ENCODE assay signal across 11 cellular contexts in the genomic region with DNA sequence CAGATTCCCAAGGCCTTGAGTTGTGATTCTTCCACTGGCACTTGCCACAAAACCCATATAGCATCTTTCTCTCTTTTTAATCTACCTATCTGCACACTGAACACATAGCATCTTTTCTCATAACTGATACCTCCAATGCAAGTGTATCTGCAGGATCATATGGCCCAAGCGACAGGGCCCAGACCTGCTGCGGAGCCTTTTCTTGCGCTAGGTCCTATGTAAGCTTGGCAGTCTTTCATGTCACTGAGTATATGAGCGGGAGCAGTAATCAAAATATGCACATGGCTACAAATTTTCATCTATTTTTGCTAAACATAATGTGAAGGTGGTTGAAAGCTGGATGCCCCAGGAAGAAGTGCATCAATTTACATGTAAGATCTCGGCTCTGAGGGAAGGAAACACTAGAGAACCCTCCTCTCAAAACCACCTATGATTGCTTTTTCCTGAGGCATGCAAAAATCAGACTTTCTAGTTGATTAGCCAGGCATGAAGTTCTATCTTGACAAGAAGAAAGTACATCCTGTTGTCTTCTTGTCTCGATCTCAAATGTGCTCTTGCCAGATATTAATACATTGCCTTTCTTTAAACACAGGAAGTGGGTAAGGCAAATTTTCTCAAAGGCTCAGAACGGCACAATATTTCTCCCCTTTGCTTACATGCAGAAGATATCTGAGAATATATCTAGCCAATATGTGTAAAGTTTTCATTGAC. TPM values are rescaled to one million over a fixed set of nuclear protein-coding genes. Genes with fewer than 3 reads are reported as not detected.
DNase-seq lines count a peak whose midpoint lies in the region; ATAC-seq, FAIRE-seq and TF ChIP-seq lines count a peak whose summit lies in the region.
"Had no signal": no experiment of that assay in that cellular context is flagged by ENCODE, and none has a peak within 500 bp of the region (broad histone marks: within the 10 kb centered on the region; RNA-seq: fewer than 3 reads in every experiment).

No MANE protein-coding gene starts in this region.

- intact Hi-C loops in mammary epithelial cell (cut with micrococcal nuclease) = no loop called here

- no peaks in the 10 kb centered on the region for H3K36me3 Mint-ChIP-seq in WTC11

- no peaks in the 10 kb centered on the region for H3K27me3 ChIP-seq in mammary epithelial cell (ENCODE audit: insufficient read depth, low read length)

- 80% methylated on average over 7 of the region's 7 CpGs for WGBS in mammary epithelial cell (ENCODE audit: low coverage, missing lambda C conversion rate)

- H3K27ac ChIP-seq in mammary epithelial cell (ENCODE audit: insufficient read depth, low read depth, low read length) = no peak overlapping the region

- POLR2A ChIA-PET in WTC11 (lab: Charles Lee) = no interaction called here

- no peak overlapping the region for H3K9ac ChIP-seq in mammary epithelial cell (ENCODE audit: insufficient read depth, low read length)

- no peaks in the 10 kb centered on the region for H3K9me3 ChIP-seq in mammary epithelial cell (replicated peaks; ENCODE audit: insufficient read depth, low read length)

- H3K36me3 ChIP-seq in mammary epithelial cell (ENCODE audit: insufficient read depth, low read length) = no peaks in the 10 kb centered on the region

- in situ Hi-C loops in mammary epithelial cell (cut with MboI; ENCODE audit: low sequenced_read_pairs in 2 of 2) = no loop called here

- no peaks in the 10 kb centered on the region for H3K4me1 ChIP-seq in mammary epithelial cell (ENCODE audit: insufficient read depth, low read length)

- dilution Hi-C loops in mammary epithelial cell (cut with HindIII; ENCODE audit: low sequenced_read_pairs) = loop anchor here (5.0 kb wide), 1 partner anchor 97 kb away; no protein-coding TSS in a partner anchor

- no peak overlapping the region for H3K4me3 Mint-ChIP-seq in WTC11
- H3K4me3 Mint-ChIP-seq: H9, nephron had no signal

- ATAC-seq in GM21526 (IDR thresholded peaks at IDR 0.05; ENCODE audit: low FRiP score, unreplicated experiment) = peak; percentile 96
- ATAC-seq in HG03521 (IDR thresholded peaks at IDR 0.05; ENCODE audit: unreplicated experiment) = peak; percentile 86
- ATAC-seq in WTC11 = no peak

- H3K4me3 ChIP-seq in mammary epithelial cell (replicated peaks in 1 of 3; ENCODE audit: insufficient read depth in 1 of 3, low read depth in 2 of 3, low read length in 3 of 3) = no peak overlapping the region

- H3K79me2 ChIP-seq in mammary epithelial cell (ENCODE audit: insufficient read depth, low read length) = no peaks in the 10 kb centered on the region

- DNase-seq in GM18507 (ENCODE audit: extremely low spot score, insufficient read length, low read depth) = no peak
- DNase-seq in kidney tubule cell (ENCODE audit: low spot score) = peak; percentile 74
- no peak for DNase-seq in hypothalamus (lab: John Stamatoyannopoulos, UW)
- DNase-seq in WTC11 (ENCODE audit: low spot score) = no peak
- DNase-seq in stimulated activated CD4-positive, alpha-beta T cell treated with anti-CD3 and anti-CD28 coated beads, Interleukin-4, amount 100 ng/mL, for 24 hours = no peak
- no peak for DNase-seq in mammary epithelial cell
- DNase-seq: H9, SW 1271 had no signal

- H4K20me1 ChIP-seq in mammary epithelial cell (ENCODE audit: insufficient read depth, low read length) = no peaks in the 10 kb centered on the region

- H3K27ac Mint-ChIP-seq in WTC11 = no peak overlapping the region; the same call in 1 of the 2 replicates

- BruUV-seq in mammary epithelial cell (replicated peaks; lab: Mats Ljungman, UMichigan) = no TSS peak

- no peak overlapping the region for H2AFZ ChIP-seq in mammary epithelial cell (ENCODE audit: low read depth, low read length)

- peak; percentile 100 for FAIRE-seq in GM18507 (lab: Jason Lieb, UNC)

- no peaks in the 10 kb centered on the region for H3K27me3 Mint-ChIP-seq in WTC11 (ENCODE audit: low read depth)

- CTCF ChIA-PET in WTC11 (lab: Charles Lee) = interaction anchor here (1.3 kb wide), 1 partner anchor 11 kb away, joined by 3 read pairs; no protein-coding TSS in a partner anchor
- CTCF ChIA-PET in mammary epithelial cell (lab: Charles Lee; ENCODE audit: low non-redundant PET) = no interaction called here

- H3K4me1 Mint-ChIP-seq in WTC11 = no peaks in the 10 kb centered on the region

- TF ChIP-seq CTCF in WTC11 (IDR thresholded peaks at IDR 0.05) (no peak), mammary epithelial cell (conservative IDR thresholded peaks at IDR 0.05 in 1 of 2, IDR thresholded peaks at IDR 0.05 in 1 of 2; ENCODE audit: extremely low read depth in 1 of 2, insufficient read depth in 1 of 2, low read depth in 1 of 2, low read length in 2 of 2) (no peak)

- H3K9me3 Mint-ChIP-seq in WTC11 = peaks cover 5% of the 10 kb centered on the region
- H3K9me3 Mint-ChIP-seq: H9, nephron had no signal

- no peak overlapping the region for H3K4me2 ChIP-seq in mammary epithelial cell (ENCODE audit: insufficient read depth, low read depth, low read length)

TF ChIP-seq in WTC11, 78 proteins besides CTCF, POLR2A, EP300 and RAD21:
- TF ChIP-seq ATF6 (CRISPR knock-in tag; IDR thresholded peaks at IDR 0.05) = no peak

RNA-seq across cellular contexts. Expression of gene CEMIP2, which starts 26.9 kb away (rescaled TPM):
- total RNA-seq in WTC11 (2021) = 40.5 to 43.2 TPM (median 40.6 TPM) in 3 replicates
- 100 to 1,000 TPM in 1 of 2 donors, 10 to 100 TPM in 1; 76.4 to 398 TPM for total RNA-seq in mammary epithelial cell
- 110 TPM for polyA plus RNA-seq in mammary epithelial cell
- 139 TPM for polyA minus RNA-seq in mammary epithelial cell
